Comparison of ENCODE assay signal across 8 cellular contexts in genomic region chr9:136625101-136626065, GRCh38. TPM values are rescaled to one million over a fixed set of nuclear protein-coding genes. Genes with fewer than 3 reads are reported as not detected.
DNase-seq lines count a peak whose midpoint lies in the region; ATAC-seq lines count a peak whose summit lies in the region.

No MANE protein-coding gene starts in this region.

- no peaks in the 10 kb centered on the region for H3K36me3 Mint-ChIP-seq in immature natural killer cell

- H3K27me3 Mint-ChIP-seq in immature natural killer cell (ENCODE audit: low read depth in 3 of 3): peaks cover 2 to 6% (median 4%) of the 10 kb centered on the region in 3 donors

- ATAC-seq in HG03457 (IDR thresholded peaks at IDR 0.05; ENCODE audit: unreplicated experiment): no peak

- intact Hi-C loops in head of caudate nucleus (cut with DNase I): no loop called here

- no peak overlapping the region for H3K27ac Mint-ChIP-seq in immature natural killer cell

- H3K4me1 Mint-ChIP-seq in immature natural killer cell: peaks cover 7 to 9% of the 10 kb centered on the region in 2 donors

- no peaks in the 10 kb centered on the region for H3K9me3 Mint-ChIP-seq in immature natural killer cell

- peak; percentile 13 for DNase-seq in SKM-1 (lab: John Stamatoyannopoulos, UW; ENCODE audit: unreplicated experiment)
- DNase-seq in SKM-1 treated with dmso at 0.1 percent for 144 hours (lab: John Stamatoyannopoulos, UW; ENCODE audit: unreplicated experiment): no peak
- DNase-seq in SK-N-DZ (ENCODE audit: low spot score): peak; percentile 35
- peak in 41 of 42 donors; percentile 28 to 84 (median 65) for DNase-seq in head of caudate nucleus
- peak; percentile 71 for DNase-seq in retina
- no peak for DNase-seq in immature natural killer cell
- no peak for DNase-seq in germinal center (ENCODE audit: low spot score)

- H3K4me3 Mint-ChIP-seq in immature natural killer cell: no peak overlapping the region

RNA-seq across cellular contexts. Expression of gene EGFL7, which starts 37.3 kb away (rescaled TPM):
- 0.73 TPM in 1 of 2 replicates, not detected in the other for polyA plus RNA-seq in SK-N-DZ (2014; cell fraction: cytosol; rRNA removed)
- 6.2 TPM in 1 of 2 replicates, not detected in the other for polyA plus RNA-seq in SK-N-DZ (2014; cell fraction: nucleus; rRNA removed)
- polyA plus RNA-seq in immature natural killer cell: 1 to 10 TPM in 1 of 3 donors, not detected in 2; 1.6 TPM

Comparison
In these comparisons a context has a peak if more than half of its experiments do, and no peak if none do; other contexts are left out.
1. DNase-seq: peak in SKM-1 (single experiment), SK-N-DZ (single experiment), head of caudate nucleus (41 of 42) and retina (single experiment); none in SKM-1 treated with dmso at 0.1 percent for 144 hours (single experiment), immature natural killer cell (0 of 3) and germinal center (single experiment).